Comparison of ENCODE assay signal across 15 cellular contexts in the genomic region with DNA sequence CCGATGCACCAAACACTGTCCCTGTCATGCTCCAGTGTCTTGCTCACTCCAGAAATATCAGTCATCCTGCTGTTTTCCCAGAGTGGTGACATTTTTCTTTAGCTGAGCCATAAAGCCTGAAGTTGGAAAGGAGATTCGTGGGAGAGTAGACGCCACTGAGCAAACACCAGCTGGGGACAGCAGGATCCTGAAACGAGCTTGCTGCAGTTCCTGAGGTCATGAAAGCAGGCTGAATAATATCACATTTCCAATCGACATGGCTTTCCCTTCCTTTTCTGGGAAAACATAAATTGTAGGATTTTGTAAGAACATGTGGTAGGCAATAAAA.
DNase-seq lines count a peak whose midpoint lies in the region; ATAC-seq and TF ChIP-seq lines count a peak whose summit lies in the region.
"Had no signal": no experiment of that assay in that cellular context is flagged by ENCODE, and none has a peak within 500 bp of the region (broad histone marks: within the 10 kb centered on the region; RNA-seq: fewer than 3 reads in every experiment).

No MANE protein-coding gene starts in this region.

- peaks cover 10% of the 10 kb centered on the region for H3K4me1 ChIP-seq in skeletal muscle satellite cell (ENCODE audit: control insufficient read depth, insufficient read depth, low read length)
- no peaks in the 10 kb centered on the region for H3K4me1 ChIP-seq in gastroesophageal sphincter

- 9 to 21% methylated on average over 5 of the region's 5 CpGs for WGBS in gastroesophageal sphincter (ENCODE audit: low coverage in 1 of 2), 2 donors

- no peak for TF ChIP-seq CTCF in gastroesophageal sphincter (IDR thresholded peaks at IDR 0.05)
- TF ChIP-seq CTCF in Calu3 (IDR thresholded peaks at IDR 0.05; ENCODE audit: unreplicated experiment) = no peak

- ATAC-seq in left ventricle myocardium superior (peak; percentile 90), gastroesophageal sphincter (no peak)
- ATAC-seq: activated CD4-positive, CD25-positive, alpha-beta regulatory T cell treated with anti-CD3 and anti-CD28 coated beads, Interleukin-2, amount 50 U/mL, for 24 hours had no signal

- intact Hi-C loops in left ventricle myocardium superior (cut with micrococcal nuclease) = no loop called here
- intact Hi-C loops in Calu3 (cut with micrococcal nuclease; ENCODE audit: unreplicated experiment) = no loop called here

- H3K36me3 ChIP-seq in skeletal muscle satellite cell (ENCODE audit: insufficient read depth, low read length) (no peaks in the 10 kb centered on the region), gastroesophageal sphincter (no peaks in the 10 kb centered on the region)
- H3K36me3 ChIP-seq: HAP-1 had no signal

- peak overlapping the region; percentile 39 for H3K9ac ChIP-seq in skeletal muscle satellite cell (ENCODE audit: low read depth, low read length)

- H3K27ac Mint-ChIP-seq in Calu3 (ENCODE audit: unreplicated experiment) = no peak overlapping the region

- peak overlapping the region; percentile 80 for H3K4me2 ChIP-seq in skeletal muscle satellite cell (ENCODE audit: low read length)

- H3K27ac ChIP-seq in gastroesophageal sphincter = peak overlapping the region in 1 of 4 donors; percentile 7
- H3K27ac ChIP-seq: 22Rv1, RWPE1 had no signal

- CTCF ChIA-PET in Calu3 (lab: Charles Lee) = no interaction called here

- BruUV-seq in Calu3 (replicated peaks; lab: Mats Ljungman, UMichigan) = no TSS peak

- no peaks in the 10 kb centered on the region for H3K4me1 Mint-ChIP-seq in Calu3 (ENCODE audit: low read depth, unreplicated experiment)

- H3K9me3 Mint-ChIP-seq in Calu3 (ENCODE audit: low read depth, unreplicated experiment) = peaks cover 3% of the 10 kb centered on the region

- H3K9me3 ChIP-seq in skeletal muscle satellite cell (replicated peaks; ENCODE audit: low read length) (no peaks in the 10 kb centered on the region), gastroesophageal sphincter (no peaks in the 10 kb centered on the region)

- peak overlapping the region; percentile 27 for H3K4me3 ChIP-seq in skeletal muscle satellite cell (ENCODE audit: low read length)
- H3K4me3 ChIP-seq in gastroesophageal sphincter = no peak overlapping the region
- H3K4me3 ChIP-seq: HAP-1 had no signal

- H3K27me3 ChIP-seq in skeletal muscle satellite cell (ENCODE audit: control insufficient read depth, insufficient read depth, low read length) (no peaks in the 10 kb centered on the region), gastroesophageal sphincter (no peaks in the 10 kb centered on the region)

- no peak for TF ChIP-seq POLR2A in gastroesophageal sphincter (IDR thresholded peaks at IDR 0.05)

- no peaks in the 10 kb centered on the region for H3K36me3 Mint-ChIP-seq in Calu3 (ENCODE audit: insufficient read depth, unreplicated experiment)

- no peak for TF ChIP-seq EP300 in gastroesophageal sphincter (IDR thresholded peaks at IDR 0.05)

- peak; percentile 14 for DNase-seq in DMS53 (lab: John Stamatoyannopoulos, UW)
- DNase-seq in DMS53 treated with DMSO at 0.1 percent for 48 hours (lab: John Stamatoyannopoulos, UW; ENCODE audit: unreplicated experiment) = no peak
- DNase-seq in RPMI7951 (ENCODE audit: low read depth) = peak; percentile 51
- DNase-seq in left ventricle myocardium superior = peak; percentile 33
- DNase-seq in HK-2 (ENCODE audit: unreplicated experiment) = no peak
- DNase-seq in Calu3 = no peak
- DNase-seq: activated naive CD4-positive, alpha-beta T cell; NCI-H1048; occipital lobe had no signal

- H3K4me3 Mint-ChIP-seq in Calu3 (ENCODE audit: low read depth, unreplicated experiment) = no peak overlapping the region

- H3K27me3 Mint-ChIP-seq in Calu3 (ENCODE audit: unreplicated experiment) = no peaks in the 10 kb centered on the region

Comparison
In these comparisons a context has a peak if more than half of its experiments do, and no peak if none do; other contexts are left out.
1. DNase-seq: peak in DMS53 (single experiment), RPMI7951 (single experiment) and left ventricle myocardium superior (single experiment); none in DMS53 treated with DMSO at 0.1 percent for 48 hours (single experiment), HK-2 (single experiment) and Calu3 (single experiment).